7 cellular contexts compared by ENCODE assay signal in the genomic region with DNA sequence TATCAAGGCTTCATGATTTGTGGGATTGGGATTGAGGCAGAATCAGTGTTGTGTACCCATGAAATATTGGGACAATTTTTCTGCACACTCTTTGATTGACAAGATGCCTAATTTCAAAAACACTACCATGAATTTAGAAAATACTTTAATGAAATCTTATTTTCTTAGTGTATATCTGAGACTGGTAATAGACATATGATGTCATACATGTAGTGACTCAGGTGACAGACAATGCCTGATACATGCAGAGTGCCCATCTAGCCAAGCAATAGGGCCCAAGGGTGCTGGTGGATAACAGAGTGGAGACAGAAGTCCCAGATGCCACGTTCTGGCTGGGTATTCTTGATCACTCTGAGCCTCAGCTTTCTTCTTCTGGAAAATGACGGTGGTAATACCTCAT.
"Had no signal": no experiment of that assay in that cellular context is flagged by ENCODE, and none has a peak within 500 bp of the region (broad histone marks: within the 10 kb centered on the region; RNA-seq: fewer than 3 reads in every experiment).

No MANE protein-coding gene starts in this region.

- DNase-seq: IMR-90, KBM-7, KG1 had no signal

- H3K4me1 Mint-ChIP-seq: IgD-negative memory B cell had no signal

- H3K27ac ChIP-seq: HL-60 had no signal

- H3K27ac Mint-ChIP-seq: IgD-negative memory B cell had no signal

- FAIRE-seq: HTR-8/SVneo, K562 had no signal

- H3K4me3 ChIP-seq: K562 had no signal

- H3K4me3 Mint-ChIP-seq: IgD-negative memory B cell had no signal

- ATAC-seq: K562 had no signal
